In genomic region chr20:58099291-58099915, GRCh38 we compare ENCODE assay signal across 25 cellular contexts.
A peak's percentile ranks its signal among the peaks of the same experiment; 100 is the strongest.
DNase-seq lines count a peak whose midpoint lies in the region; ATAC-seq, FAIRE-seq and TF ChIP-seq lines count a peak whose summit lies in the region.
"Had no signal": no experiment of that assay in that cellular context is flagged by ENCODE, and none has a peak within 500 bp of the region (broad histone marks: within the 10 kb centered on the region; RNA-seq: fewer than 3 reads in every experiment).

No MANE protein-coding gene starts in this region.

- H3K4me1 Mint-ChIP-seq in nephron, result peaks cover 39% of the 10 kb centered on the region
- no peaks in the 10 kb centered on the region for H3K4me1 Mint-ChIP-seq in CD8-positive, alpha-beta T cell (ENCODE audit: low read depth)
- H3K4me1 Mint-ChIP-seq in activated CD4-positive, alpha-beta memory T cell treated with anti-CD3 and anti-CD28 coated beads for 36 hours (ENCODE audit: low read depth), result no peaks in the 10 kb centered on the region
- H3K4me1 Mint-ChIP-seq: CD14-positive monocyte had no signal

- no peaks in the 10 kb centered on the region for H3K36me3 ChIP-seq in CD8-positive, alpha-beta T cell (ENCODE audit: insufficient read depth, low read length)
- H3K36me3 ChIP-seq: BE2C; BLaER1 treated with 17β-estradiol and CSF1 and Interleukin-3, amounts not matched to agents 10 nM and 100 nM had no signal

- CTCF ChIA-PET in CD8-positive, alpha-beta T cell (lab: Charles Lee), result no interaction called here
- CTCF ChIA-PET in activated CD4-positive, alpha-beta memory T cell treated with anti-CD3 and anti-CD28 coated beads for 36 hours (lab: Charles Lee), result interaction anchor here (1.0 kb wide), 1 partner anchor 12 kb away, joined by 3 read pairs; no protein-coding TSS in a partner anchor

- H3K4me1 ChIP-seq in CD8-positive, alpha-beta T cell (ENCODE audit: insufficient read depth, low read length), result no peaks in the 10 kb centered on the region
- H3K4me1 ChIP-seq: A549; BE2C; BLaER1 treated with 17β-estradiol and CSF1 and Interleukin-3, amounts not matched to agents 10 nM and 100 nM had no signal

- H3K9me3 Mint-ChIP-seq in nephron, result no peaks in the 10 kb centered on the region
- no peaks in the 10 kb centered on the region for H3K9me3 Mint-ChIP-seq in CD8-positive, alpha-beta T cell
- H3K9me3 Mint-ChIP-seq in activated CD4-positive, alpha-beta memory T cell treated with anti-CD3 and anti-CD28 coated beads for 36 hours, result no peaks in the 10 kb centered on the region
- H3K9me3 Mint-ChIP-seq: CD4-positive, alpha-beta T cell had no signal

- FAIRE-seq in HTR-8/SVneo (lab: Jason Lieb, UNC), result peak; percentile 98
- FAIRE-seq: A549, G401.6, GM12892, H1 had no signal

- POLR2A ChIA-PET in CD8-positive, alpha-beta T cell (lab: Charles Lee), result no interaction called here
- POLR2A ChIA-PET in activated CD4-positive, alpha-beta memory T cell treated with anti-CD3 and anti-CD28 coated beads for 36 hours (lab: Charles Lee), result no interaction called here

- H3K27ac ChIP-seq in coronary artery, result no peak overlapping the region
- no peak overlapping the region for H3K27ac ChIP-seq in CD8-positive, alpha-beta T cell (ENCODE audit: low read depth, low read length)
- H3K27ac ChIP-seq: A549; BLaER1 treated with 17β-estradiol and CSF1 and Interleukin-3, amounts not matched to agents 10 nM and 100 nM; GM23248 had no signal

- peaks cover 6% of the 10 kb centered on the region for H3K27me3 Mint-ChIP-seq in nephron (ENCODE audit: low read depth)
- H3K27me3 Mint-ChIP-seq in CD8-positive, alpha-beta T cell (ENCODE audit: low read depth), result peaks cover 26% of the 10 kb centered on the region
- H3K27me3 Mint-ChIP-seq in activated CD4-positive, alpha-beta memory T cell treated with anti-CD3 and anti-CD28 coated beads for 36 hours, result peaks cover 11% of the 10 kb centered on the region

- H3K4me3 Mint-ChIP-seq in nephron, result no peak overlapping the region
- no peak overlapping the region for H3K4me3 Mint-ChIP-seq in CD8-positive, alpha-beta T cell
- no peak overlapping the region for H3K4me3 Mint-ChIP-seq in activated CD4-positive, alpha-beta memory T cell treated with anti-CD3 and anti-CD28 coated beads for 36 hours
- H3K4me3 Mint-ChIP-seq: CD14-positive monocyte; CD4-positive, alpha-beta T cell had no signal

- H3K27ac Mint-ChIP-seq in nephron, result peak overlapping the region; percentile 57 to 81 (median 70)
- H3K27ac Mint-ChIP-seq in CD8-positive, alpha-beta T cell, result no peak overlapping the region
- no peak overlapping the region for H3K27ac Mint-ChIP-seq in activated CD4-positive, alpha-beta memory T cell treated with anti-CD3 and anti-CD28 coated beads for 36 hours
- H3K27ac Mint-ChIP-seq: CD14-positive monocyte; CD4-positive, alpha-beta T cell had no signal

- no peak for DNase-seq in HTR-8/SVneo (ENCODE audit: insufficient read length, low spot score)
- peak; percentile 67 for DNase-seq in coronary artery (ENCODE audit: low spot score)
- DNase-seq in left kidney (ENCODE audit: low read depth, low spot score), result peak; percentile 54
- no peak for DNase-seq in CD8-positive, alpha-beta T cell
- DNase-seq in activated CD4-positive, alpha-beta memory T cell treated with anti-CD3 and anti-CD28 coated beads for 36 hours, result no peak
- no peak for DNase-seq in cerebellar cortex (ENCODE audit: low spot score)
- no peak for DNase-seq in DMS53 (lab: John Stamatoyannopoulos, UW)
- DNase-seq: 8988T; ACHN; AML-193; BE2C; Calu3; CD4-positive, alpha-beta T cell; COR-L47; DND-41; GM23248; H7; HCEC 1CT had no signal

- no peaks in the 10 kb centered on the region for H3K36me3 Mint-ChIP-seq in nephron (ENCODE audit: low read depth)
- H3K36me3 Mint-ChIP-seq in CD8-positive, alpha-beta T cell, result no peaks in the 10 kb centered on the region
- H3K36me3 Mint-ChIP-seq in activated CD4-positive, alpha-beta memory T cell treated with anti-CD3 and anti-CD28 coated beads for 36 hours, result no peaks in the 10 kb centered on the region
- H3K36me3 Mint-ChIP-seq: CD14-positive monocyte had no signal

- no peaks in the 10 kb centered on the region for H3K9me3 ChIP-seq in CD8-positive, alpha-beta T cell (ENCODE audit: low read length)
- H3K9me3 ChIP-seq: A549, BE2C had no signal

- TF ChIP-seq CTCF in coronary artery (IDR thresholded peaks at IDR 0.05), result no peak
- TF ChIP-seq CTCF in nephron (IDR thresholded peaks at IDR 0.05; ENCODE audit: unreplicated experiment in 3 of 3), result no peak
- TF ChIP-seq CTCF in CD8-positive, alpha-beta T cell (IDR thresholded peaks at IDR 0.05), result no peak

- no peak overlapping the region for H3K4me3 ChIP-seq in coronary artery
- no peak overlapping the region for H3K4me3 ChIP-seq in CD8-positive, alpha-beta T cell (ENCODE audit: low read depth, low read length)
- H3K4me3 ChIP-seq: A549; BLaER1 treated with 17β-estradiol and CSF1 and Interleukin-3, amounts not matched to agents 10 nM and 100 nM; GM23248 had no signal

- no peak for ATAC-seq in CD8-positive, alpha-beta T cell
- ATAC-seq: A549 had no signal

- intact Hi-C loops in CD8-positive, alpha-beta T cell (cut with DNase I, micrococcal nuclease), result no loop called here
- intact Hi-C loops in activated CD4-positive, alpha-beta memory T cell treated with anti-CD3 and anti-CD28 coated beads for 36 hours (cut with micrococcal nuclease), result no loop called here

- no peaks in the 10 kb centered on the region for H3K27me3 ChIP-seq in CD8-positive, alpha-beta T cell (ENCODE audit: insufficient read depth, low read length)
- H3K27me3 ChIP-seq: BE2C; BLaER1 treated with 17β-estradiol and CSF1 and Interleukin-3, amounts not matched to agents 10 nM and 100 nM had no signal

Comparison
In these comparisons a context has a peak if more than half of its experiments do, and no peak if none do; other contexts are left out.
1. DNase-seq: peak in coronary artery (single experiment) and left kidney (single experiment); none in HTR-8/SVneo (single experiment), CD8-positive, alpha-beta T cell (0 of 7), activated CD4-positive, alpha-beta memory T cell treated with anti-CD3 and anti-CD28 coated beads for 36 hours (single experiment), cerebellar cortex (single experiment) and DMS53 (single experiment).
2. H3K27ac Mint-ChIP-seq: peak in nephron (3 of 3); none in CD8-positive, alpha-beta T cell (single experiment) and activated CD4-positive, alpha-beta memory T cell treated with anti-CD3 and anti-CD28 coated beads for 36 hours (single experiment).